In the genomic region with DNA sequence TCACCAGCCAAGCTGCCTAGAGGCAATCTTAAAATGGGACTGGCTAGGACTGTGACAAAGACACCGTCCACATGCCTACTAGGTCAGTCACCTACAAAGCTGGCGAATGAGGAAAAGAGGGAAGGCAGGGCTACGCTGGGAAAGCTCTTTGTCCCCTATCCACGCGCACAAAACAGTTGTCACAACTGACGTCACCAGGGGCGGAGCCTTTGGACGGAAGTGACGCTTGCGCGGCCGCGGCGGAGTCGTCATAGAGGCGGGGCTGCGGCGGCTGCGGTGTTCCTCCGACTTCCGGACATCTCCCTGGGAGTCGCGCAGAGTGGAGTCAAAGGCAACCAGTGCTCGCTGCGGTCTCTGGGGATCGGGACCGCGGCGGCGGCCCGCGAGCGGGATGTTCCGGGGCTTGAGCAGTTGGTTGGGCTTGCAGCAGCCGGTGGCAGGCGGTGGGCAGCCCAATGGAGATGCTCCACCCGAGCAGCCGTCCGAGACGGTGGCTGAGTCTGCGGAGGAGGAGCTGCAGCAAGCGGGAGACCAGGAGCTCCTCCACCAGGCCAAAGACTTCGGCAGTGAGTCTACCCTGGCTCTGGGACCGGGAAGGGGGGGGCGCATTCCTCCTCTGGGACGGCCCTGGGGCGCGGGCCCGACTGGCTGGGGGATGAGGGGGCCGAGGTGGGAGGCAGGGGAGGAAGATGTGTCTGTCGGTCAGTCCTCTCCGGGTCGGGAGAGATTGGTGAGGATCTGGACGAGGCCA, we compare ENCODE assay signal across 1 cellular context.
TF ChIP-seq lines count a peak whose summit lies in the region.

A gene with protein sequence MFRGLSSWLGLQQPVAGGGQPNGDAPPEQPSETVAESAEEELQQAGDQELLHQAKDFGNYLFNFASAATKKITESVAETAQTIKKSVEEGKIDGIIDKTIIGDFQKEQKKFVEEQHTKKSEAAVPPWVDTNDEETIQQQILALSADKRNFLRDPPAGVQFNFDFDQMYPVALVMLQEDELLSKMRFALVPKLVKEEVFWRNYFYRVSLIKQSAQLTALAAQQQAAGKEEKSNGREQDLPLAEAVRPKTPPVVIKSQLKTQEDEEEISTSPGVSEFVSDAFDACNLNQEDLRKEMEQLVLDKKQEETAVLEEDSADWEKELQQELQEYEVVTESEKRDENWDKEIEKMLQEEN (plus strand): TSS at position 279 of the 751 bp plus-strand sequence. CDS start 113 bp downstream, at position 392.

TF ChIP-seq in HEK293, 187 proteins besides CTCF, POLR2A, EP300 and RAD21 (continued from another document):
- TF ChIP-seq, protein P1, sequence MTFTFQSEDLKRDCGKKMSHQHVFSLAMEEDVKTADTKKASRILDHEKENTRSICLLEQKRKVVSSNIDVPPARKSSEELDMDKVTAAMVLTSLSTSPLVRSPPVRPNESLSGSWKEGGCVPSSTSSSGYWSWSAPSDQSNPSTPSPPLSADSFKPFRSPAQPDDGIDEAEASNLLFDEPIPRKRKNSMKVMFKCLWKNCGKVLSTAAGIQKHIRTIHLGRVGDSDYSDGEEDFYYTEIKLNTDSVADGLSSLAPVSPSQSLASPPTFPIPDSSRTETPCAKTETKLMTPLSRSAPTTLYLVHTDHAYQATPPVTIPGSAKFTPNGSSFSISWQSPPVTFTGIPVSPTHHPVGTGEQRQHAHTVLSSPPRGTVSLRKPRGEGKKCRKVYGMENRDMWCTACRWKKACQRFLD (tag by site-specific recombination; IDR thresholded peaks at IDR 0.05) = no peak
- peak; percentile 34; the same call in 1 of the 2 replicates for TF ChIP-seq ZIC2 (tag by site-specific recombination; IDR thresholded peaks at IDR 0.05)
- no peak for TF ChIP-seq BCL11A (tag by site-specific recombination; IDR thresholded peaks at IDR 0.05; ENCODE audit: low read depth)
- TF ChIP-seq ZNF146 (tag by site-specific recombination; IDR thresholded peaks at IDR 0.05) = 0 out of 2 replicates have a peak, but pooled peaks have one; percentile 5
- TF ChIP-seq ZNF341 (tag by site-specific recombination; IDR thresholded peaks at IDR 0.05; ENCODE audit: low read depth) = peak; percentile 21; the same call in 1 of the 2 replicates
- no peak for TF ChIP-seq ZNF777 (tag by site-specific recombination; IDR thresholded peaks at IDR 0.05; ENCODE audit: borderline replicate concordance)
- peak; percentile 81; the same call in 1 of the 2 replicates for TF ChIP-seq ZFP37 (tag by site-specific recombination; IDR thresholded peaks at IDR 0.05)
- peak; percentile 58 for TF ChIP-seq ZNF600 (tag by site-specific recombination; IDR thresholded peaks at IDR 0.05)
- no peak for TF ChIP-seq ZNF658 (tag by site-specific recombination; IDR thresholded peaks at IDR 0.05)
- no peak for TF ChIP-seq ZNF549 (tag by site-specific recombination; IDR thresholded peaks at IDR 0.05)
- TF ChIP-seq PRDM1 (tag by site-specific recombination; IDR thresholded peaks at IDR 0.05) = no peak
- TF ChIP-seq, protein P2, sequence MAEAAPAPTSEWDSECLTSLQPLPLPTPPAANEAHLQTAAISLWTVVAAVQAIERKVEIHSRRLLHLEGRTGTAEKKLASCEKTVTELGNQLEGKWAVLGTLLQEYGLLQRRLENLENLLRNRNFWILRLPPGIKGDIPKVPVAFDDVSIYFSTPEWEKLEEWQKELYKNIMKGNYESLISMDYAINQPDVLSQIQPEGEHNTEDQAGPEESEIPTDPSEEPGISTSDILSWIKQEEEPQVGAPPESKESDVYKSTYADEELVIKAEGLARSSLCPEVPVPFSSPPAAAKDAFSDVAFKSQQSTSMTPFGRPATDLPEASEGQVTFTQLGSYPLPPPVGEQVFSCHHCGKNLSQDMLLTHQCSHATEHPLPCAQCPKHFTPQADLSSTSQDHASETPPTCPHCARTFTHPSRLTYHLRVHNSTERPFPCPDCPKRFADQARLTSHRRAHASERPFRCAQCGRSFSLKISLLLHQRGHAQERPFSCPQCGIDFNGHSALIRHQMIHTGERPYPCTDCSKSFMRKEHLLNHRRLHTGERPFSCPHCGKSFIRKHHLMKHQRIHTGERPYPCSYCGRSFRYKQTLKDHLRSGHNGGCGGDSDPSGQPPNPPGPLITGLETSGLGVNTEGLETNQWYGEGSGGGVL (tag by site-specific recombination; IDR thresholded peaks at IDR 0.05) = peak; percentile 45; the same call in 1 of the 2 replicates
- TF ChIP-seq ZNF202 (tag by site-specific recombination; IDR thresholded peaks at IDR 0.05; ENCODE audit: borderline replicate concordance) = no peak
- peak; percentile 39; the same call in 1 of the 2 replicates for TF ChIP-seq ZNF843 (tag by site-specific recombination; IDR thresholded peaks at IDR 0.05)
- TF ChIP-seq, protein P3, sequence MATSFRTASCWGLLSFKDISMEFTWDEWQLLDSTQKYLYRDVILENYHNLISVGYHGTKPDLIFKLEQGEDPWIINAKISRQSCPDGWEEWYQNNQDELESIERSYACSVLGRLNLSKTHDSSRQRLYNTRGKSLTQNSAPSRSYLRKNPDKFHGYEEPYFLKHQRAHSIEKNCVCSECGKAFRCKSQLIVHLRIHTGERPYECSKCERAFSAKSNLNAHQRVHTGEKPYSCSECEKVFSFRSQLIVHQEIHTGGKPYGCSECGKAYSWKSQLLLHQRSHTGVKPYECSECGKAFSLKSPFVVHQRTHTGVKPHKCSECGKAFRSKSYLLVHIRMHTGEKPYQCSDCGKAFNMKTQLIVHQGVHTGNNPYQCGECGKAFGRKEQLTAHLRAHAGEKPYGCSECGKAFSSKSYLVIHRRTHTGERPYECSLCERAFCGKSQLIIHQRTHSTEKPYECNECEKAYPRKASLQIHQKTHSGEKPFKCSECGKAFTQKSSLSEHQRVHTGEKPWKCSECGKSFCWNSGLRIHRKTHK (tag by site-specific recombination; IDR thresholded peaks at IDR 0.05) = no peak
- TF ChIP-seq SP3 (tag by site-specific recombination; IDR thresholded peaks at IDR 0.05) = peak; percentile 94
- no peak for TF ChIP-seq ZNF560 (tag by site-specific recombination; IDR thresholded peaks at IDR 0.05; ENCODE audit: borderline replicate concordance)
- peak; percentile 84 for TF ChIP-seq SCRT2 (tag by site-specific recombination; IDR thresholded peaks at IDR 0.05)
- TF ChIP-seq ZNF664 (tag by site-specific recombination; IDR thresholded peaks at IDR 0.05) = no peak
- TF ChIP-seq, protein P4, sequence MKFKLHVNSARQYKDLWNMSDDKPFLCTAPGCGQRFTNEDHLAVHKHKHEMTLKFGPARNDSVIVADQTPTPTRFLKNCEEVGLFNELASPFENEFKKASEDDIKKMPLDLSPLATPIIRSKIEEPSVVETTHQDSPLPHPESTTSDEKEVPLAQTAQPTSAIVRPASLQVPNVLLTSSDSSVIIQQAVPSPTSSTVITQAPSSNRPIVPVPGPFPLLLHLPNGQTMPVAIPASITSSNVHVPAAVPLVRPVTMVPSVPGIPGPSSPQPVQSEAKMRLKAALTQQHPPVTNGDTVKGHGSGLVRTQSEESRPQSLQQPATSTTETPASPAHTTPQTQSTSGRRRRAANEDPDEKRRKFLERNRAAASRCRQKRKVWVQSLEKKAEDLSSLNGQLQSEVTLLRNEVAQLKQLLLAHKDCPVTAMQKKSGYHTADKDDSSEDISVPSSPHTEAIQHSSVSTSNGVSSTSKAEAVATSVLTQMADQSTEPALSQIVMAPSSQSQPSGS (tag by site-specific recombination; IDR thresholded peaks at IDR 0.05; ENCODE audit: low read depth) = peak; percentile 99
